Comparison of ENCODE assay signal across 27 cellular contexts in genomic region chr6:43119456-43119855, GRCh38. TPM values are rescaled to one million over a fixed set of nuclear protein-coding genes. Genes with fewer than 3 reads are reported as not detected.
A peak's percentile ranks its signal among the peaks of the same experiment; 100 is the strongest.
DNase-seq lines count a peak whose midpoint lies in the region; ATAC-seq and TF ChIP-seq lines count a peak whose summit lies in the region.
"Had no signal": no experiment of that assay in that cellular context is flagged by ENCODE, and none has a peak within 500 bp of the region (broad histone marks: within the 10 kb centered on the region; RNA-seq: fewer than 3 reads in every experiment).

No MANE protein-coding gene starts in this region.

- H3K9me3 ChIP-seq in upper lobe of left lung: no peaks in the 10 kb centered on the region
- H3K9me3 ChIP-seq: BE2C, neutrophil had no signal

- H3K4me1 ChIP-seq in upper lobe of left lung: peaks cover 23 to 53% (median 40%) of the 10 kb centered on the region in 4 donors

- WGBS in upper lobe of left lung, 2 donors: 76 to 86% methylated on average over 2 to 4 of the region's 4 CpGs

- no peaks in the 10 kb centered on the region for H3K36me3 Mint-ChIP-seq in brain
- H3K36me3 Mint-ChIP-seq in mesothelial cell of epicardium: peaks cover 5% of the 10 kb centered on the region
- H3K36me3 Mint-ChIP-seq: activated naive CD4-positive, alpha-beta T cell treated with anti-CD3 and anti-CD28 coated beads, Interleukin-2, amount 50 U/mL, for 24 hours; CD8-positive, alpha-beta T cell; memory B cell; stimulated activated effector memory CD8-positive, alpha-beta T cell treated with anti-CD3 and anti-CD28 coated beads, Interleukin-12 subunit alpha, Interleukin-12 subunit beta, amount 100 ng/mL, for 72 hours had no signal

- TF ChIP-seq EP300 in upper lobe of left lung (IDR thresholded peaks at IDR 0.05): no peak

- H3K9me3 Mint-ChIP-seq in brain (no peaks in the 10 kb centered on the region), mesothelial cell of epicardium (no peaks in the 10 kb centered on the region)
- H3K9me3 Mint-ChIP-seq: activated naive CD4-positive, alpha-beta T cell treated with anti-CD3 and anti-CD28 coated beads, Interleukin-2, amount 50 U/mL, for 24 hours; CD8-positive, alpha-beta T cell; memory B cell; stimulated activated effector memory CD8-positive, alpha-beta T cell treated with anti-CD3 and anti-CD28 coated beads, Interleukin-12 subunit alpha, Interleukin-12 subunit beta, amount 100 ng/mL, for 72 hours had no signal

- no peaks in the 10 kb centered on the region for H3K27me3 Mint-ChIP-seq in brain
- H3K27me3 Mint-ChIP-seq in mesothelial cell of epicardium (ENCODE audit: low read depth): no peaks in the 10 kb centered on the region
- H3K27me3 Mint-ChIP-seq: activated naive CD4-positive, alpha-beta T cell treated with anti-CD3 and anti-CD28 coated beads, Interleukin-2, amount 50 U/mL, for 24 hours had no signal

- no peaks in the 10 kb centered on the region for H3K36me3 ChIP-seq in upper lobe of left lung
- H3K36me3 ChIP-seq: BE2C, neutrophil had no signal

- H3K4me3 Mint-ChIP-seq in brain (no peak overlapping the region), mesothelial cell of epicardium (no peak overlapping the region)
- H3K4me3 Mint-ChIP-seq: activated naive CD4-positive, alpha-beta T cell treated with anti-CD3 and anti-CD28 coated beads, Interleukin-2, amount 50 U/mL, for 24 hours; CD8-positive, alpha-beta T cell; memory B cell; stimulated activated effector memory CD8-positive, alpha-beta T cell treated with anti-CD3 and anti-CD28 coated beads, Interleukin-12 subunit alpha, Interleukin-12 subunit beta, amount 100 ng/mL, for 72 hours had no signal

- H3K4me1 Mint-ChIP-seq in brain (peaks cover 74% of the 10 kb centered on the region), mesothelial cell of epicardium (peaks cover 57% of the 10 kb centered on the region)
- H3K4me1 Mint-ChIP-seq: activated naive CD4-positive, alpha-beta T cell treated with anti-CD3 and anti-CD28 coated beads, Interleukin-2, amount 50 U/mL, for 24 hours; memory B cell; stimulated activated effector memory CD8-positive, alpha-beta T cell treated with anti-CD3 and anti-CD28 coated beads, Interleukin-12 subunit alpha, Interleukin-12 subunit beta, amount 100 ng/mL, for 72 hours had no signal

- ATAC-seq in upper lobe of left lung (ENCODE audit: low FRiP score in 2 of 2) (no peak), HG03139 (IDR thresholded peaks at IDR 0.05; ENCODE audit: unreplicated experiment) (no peak), HG02623 (IDR thresholded peaks at IDR 0.05; ENCODE audit: unreplicated experiment) (no peak)
- ATAC-seq: CD8-positive, alpha-beta T cell; left lobe of liver; stimulated activated effector memory CD8-positive, alpha-beta T cell treated with anti-CD3 and anti-CD28 coated beads, Interleukin-12 subunit alpha, Interleukin-12 subunit beta, amount 100 ng/mL, for 72 hours had no signal

- H3K27ac ChIP-seq in upper lobe of left lung: peak overlapping the region in 3 of 4 donors; percentile 40 to 67 (median 47)
- H3K27ac ChIP-seq: HL-60, neutrophil, VCaP had no signal

- peak overlapping the region in 4 of 5 experiments; percentile 43 to 95 (median 74) for H3K27ac Mint-ChIP-seq in brain
- H3K27ac Mint-ChIP-seq in mesothelial cell of epicardium: peak overlapping the region; percentile 86
- H3K27ac Mint-ChIP-seq: activated naive CD4-positive, alpha-beta T cell treated with anti-CD3 and anti-CD28 coated beads, Interleukin-2, amount 50 U/mL, for 24 hours; CD8-positive, alpha-beta T cell; memory B cell; stimulated activated effector memory CD8-positive, alpha-beta T cell treated with anti-CD3 and anti-CD28 coated beads, Interleukin-12 subunit alpha, Interleukin-12 subunit beta, amount 100 ng/mL, for 72 hours had no signal

- H3K4me3 ChIP-seq in upper lobe of left lung: no peak overlapping the region

- no peak for TF ChIP-seq POLR2A in upper lobe of left lung (IDR thresholded peaks at IDR 0.05)

- DNase-seq in NCI-H446 treated with DMSO at 0.1 percent for 48 hours (lab: John Stamatoyannopoulos, UW): peak; percentile 34
- no peak for DNase-seq in mesothelial cell of epicardium (ENCODE audit: low spot score in 2 of 2, unreplicated experiment in 2 of 2)
- DNase-seq in upper lobe of left lung: no peak
- DNase-seq in HT-29 (ENCODE audit: low spot score): no peak
- DNase-seq: ACHN; activated CD4-positive, alpha-beta T cell treated with anti-CD3 and anti-CD28 coated beads for 4 hours; activated T-cell treated with anti-CD3 and anti-CD28 coated beads for 4 hours; amniotic stem cell; BE2C; CD8-positive, alpha-beta T cell; DMS 273 treated with DMSO at 0.1 percent for 48 hours; EL; Kasumi-1; NCI-H146; NCI-H2107; NCI-H774; T1000 had no signal

- H3K27me3 ChIP-seq in upper lobe of left lung: no peaks in the 10 kb centered on the region
- H3K27me3 ChIP-seq: BE2C, neutrophil had no signal

- no peak for TF ChIP-seq CTCF in brain (conservative IDR thresholded peaks at IDR 0.05)
- no peak for TF ChIP-seq CTCF in mesothelial cell of epicardium (IDR thresholded peaks at IDR 0.05; ENCODE audit: unreplicated experiment)
- no peak for TF ChIP-seq CTCF in upper lobe of left lung (IDR thresholded peaks at IDR 0.05)

RNA-seq across cellular contexts. Expression of gene PTK7, which starts 43.3 kb away (rescaled TPM):
- polyA plus RNA-seq in brain (ENCODE audit: insufficient read depth, low read depth, low replicate concordance): 109 TPM
- 303 to 313 TPM (median 308 TPM) in 3 replicates for total RNA-seq in mesothelial cell of epicardium
- 100 to 1,000 TPM in 2 of 6 donors, 10 to 100 TPM in 4; 68.6 to 180 (median 89.4) TPM for total RNA-seq in upper lobe of left lung
- 48.0 and 56.3 TPM in 2 replicates for total RNA-seq in HT-29 (2014; rRNA removed; shearing (Covaris generic))

RNA-seq across cellular contexts. Expression of gene SRF, which starts 51.6 kb away (rescaled TPM):
- polyA plus RNA-seq in brain (ENCODE audit: insufficient read depth, low read depth, low replicate concordance): 16.8 TPM
- total RNA-seq in mesothelial cell of epicardium: 52.0 to 52.8 TPM (median 52.2 TPM) in 3 replicates
- 10 to 100 TPM; 25.1 to 40.6 (median 30.8) TPM for total RNA-seq in upper lobe of left lung
- 49.2 and 57.4 TPM in 2 replicates for total RNA-seq in HT-29 (2014; rRNA removed; shearing (Covaris generic))
